20 cellular contexts compared by ENCODE assay signal in the genomic region with DNA sequence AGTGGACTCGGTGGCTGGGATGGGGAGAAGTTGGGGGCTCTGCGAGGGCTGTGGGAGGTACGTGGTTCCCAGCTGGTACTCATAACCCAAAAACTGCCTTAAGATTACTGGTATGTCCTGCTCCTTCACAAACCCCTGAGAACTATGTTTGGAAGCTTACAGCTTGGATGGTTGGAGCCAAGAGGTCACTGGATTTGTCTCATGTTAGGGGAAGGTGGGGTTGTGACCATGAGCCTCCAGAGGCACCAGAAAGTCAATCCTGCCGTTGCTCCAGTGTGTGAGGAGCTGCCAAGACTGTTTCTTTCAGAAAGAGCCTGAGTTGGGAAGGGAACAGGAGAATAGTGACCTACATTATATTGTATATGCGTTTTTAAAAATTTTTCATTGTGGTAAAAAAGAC.
"Had no signal": no experiment of that assay in that cellular context is flagged by ENCODE, and none has a peak within 500 bp of the region (broad histone marks: within the 10 kb centered on the region; RNA-seq: fewer than 3 reads in every experiment).

No MANE protein-coding gene starts in this region.

- DNase-seq: IMR-90, Karpas-422, KG1, NCI-H1092, NCI-H1105 treated with DMSO at 0.1 percent for 48 hours, NCI-H1417 treated with DMSO at 0.1 percent for 48 hours, NCI-H146, NCI-H1694 treated with DMSO at 0.1 percent for 48 hours, NCI-H1930, NCI-H2081, NCI-H2107, NCI-H2227 treated with DMSO at 0.1 percent for 48 hours, NCI-H524, NCI-H526 treated with DMSO at 0.1 percent for 48 hours, NCI-H774, RPMI8226, SHP77, SK-N-SH had no signal

- H3K4me2 ChIP-seq: SK-N-SH had no signal

- H3K9me3 ChIP-seq: SK-N-SH had no signal

- H3K9ac ChIP-seq: SK-N-SH had no signal

- ATAC-seq: HepG2 had no signal

- H3K4me3 ChIP-seq: MG63 had no signal

- H3K27me3 ChIP-seq: MG63 had no signal
